ENCODE assay signal across 8 cellular contexts in the genomic region with DNA sequence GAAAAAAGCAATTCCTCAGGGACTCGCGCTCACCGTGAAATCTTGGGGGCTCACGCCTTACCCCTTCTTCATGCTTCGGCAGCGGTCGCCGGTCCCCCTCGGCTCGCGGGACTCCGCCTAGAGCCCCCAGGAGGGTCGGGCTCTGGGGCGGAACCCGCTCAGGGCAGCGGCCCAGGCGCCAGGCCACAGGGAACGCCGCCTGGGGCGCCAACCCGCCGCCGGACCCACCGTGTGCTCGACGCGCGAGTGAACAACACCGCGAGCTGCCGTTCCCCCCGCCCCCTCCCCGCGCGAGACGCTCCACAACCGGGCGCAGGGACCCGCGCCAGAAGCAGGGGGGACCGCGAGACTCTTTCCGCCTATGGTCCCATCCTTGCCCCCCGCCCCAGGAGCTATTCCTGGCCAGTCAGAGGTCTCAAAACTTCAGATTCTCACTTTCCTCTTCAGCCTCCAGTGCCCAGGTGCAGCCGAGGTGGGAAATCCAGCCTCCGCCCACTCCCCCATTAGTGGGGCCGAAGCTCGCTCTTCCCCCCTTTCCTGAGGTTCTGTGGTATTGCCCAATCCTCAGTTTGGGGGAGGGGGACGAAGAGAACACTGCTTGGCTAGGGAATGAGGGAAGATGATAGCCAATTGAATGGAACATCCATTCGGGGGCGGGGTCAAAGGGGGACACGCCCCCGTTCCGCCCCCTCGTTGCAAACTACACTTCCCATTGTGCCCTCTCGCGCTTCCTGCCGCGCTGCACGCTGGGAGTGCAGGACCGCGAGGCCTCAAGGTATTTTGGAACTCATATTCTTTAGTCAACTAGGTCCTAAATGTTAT. TPM values are rescaled to one million over a fixed set of nuclear protein-coding genes. Genes with fewer than 3 reads are reported as not detected.
DNase-seq lines count a peak whose midpoint lies in the region; ATAC-seq, FAIRE-seq and TF ChIP-seq lines count a peak whose summit lies in the region.

Gene WASF1 (minus strand): TSS at position 265 of the 822 bp plus-strand sequence. CDS start 52,069 bp downstream, outside the sequence.

- TF ChIP-seq CTCF in HFF-Myc (IDR thresholded peaks at IDR 0.05; ENCODE audit: low read depth, low read length, missing control alignments): no peak
- TF ChIP-seq CTCF in gastroesophageal sphincter (IDR thresholded peaks at IDR 0.05): no peak

- H2BK120ac ChIP-seq in neuronal stem cell (ENCODE audit: low read depth, low read length): peak within 1 kb of the TSS; percentile 83

- 0% methylated on average over 14 of the region's 62 CpGs; no CpG with 5 or more reads in 1 of the 2 donors for WGBS in gastroesophageal sphincter (ENCODE audit: low coverage in 1 of 2), 2 donors
- no CpG with 5 or more reads among the region's 62 CpGs for WGBS in neuronal stem cell (ENCODE audit: extremely low coverage in 2 of 2, insufficient read length in 2 of 2, insufficient replicate concordance in 1 of 2), 2 donors

- H4K91ac ChIP-seq in neuronal stem cell (ENCODE audit: low read depth, low read length, poor library complexity): no peak within 1 kb of the TSS

- no peak within 1 kb of the TSS for H4K8ac ChIP-seq in neuronal stem cell (ENCODE audit: low read depth, low read length)

- peaks cover 6% of the 10 kb centered on the region for H3K79me1 ChIP-seq in neuronal stem cell (ENCODE audit: low read depth, low read length)

- H3K4me3 Mint-ChIP-seq in activated naive CD4-positive, alpha-beta T cell treated with anti-CD3 and anti-CD28 coated beads for 36 hours: no peak within 1 kb of the TSS

- H3K4me1 Mint-ChIP-seq in activated naive CD4-positive, alpha-beta T cell treated with anti-CD3 and anti-CD28 coated beads for 36 hours (ENCODE audit: low read depth): peaks cover 5% of the 10 kb centered on the region

- peak within 1 kb of the TSS; percentile 85 for H3K4ac ChIP-seq in neuronal stem cell (ENCODE audit: low read length)

- peaks cover 7% of the 10 kb centered on the region for H3K27me3 Mint-ChIP-seq in activated naive CD4-positive, alpha-beta T cell treated with anti-CD3 and anti-CD28 coated beads for 36 hours (ENCODE audit: low read depth)

- peak within 1 kb of the TSS; percentile 99 for H3K18ac ChIP-seq in neuronal stem cell (ENCODE audit: low read length)

- H3K23ac ChIP-seq in neuronal stem cell (ENCODE audit: low read depth, low read length, poor library complexity): peak within 1 kb of the TSS; percentile 92

- TF ChIP-seq POLR2A in gastroesophageal sphincter (IDR thresholded peaks at IDR 0.05): peak; percentile 16 to 17

- peak within 1 kb of the TSS; percentile 91 for H2BK5ac ChIP-seq in neuronal stem cell (ENCODE audit: low read length)

- CTCF ChIA-PET in activated naive CD4-positive, alpha-beta T cell treated with anti-CD3 and anti-CD28 coated beads for 36 hours (lab: Charles Lee): interaction anchor here (0.6 to 2.4 kb wide), 8 partner anchors 14 to 477 kb away, joined by 3 to 13 read pairs (median 3); no protein-coding TSS in a partner anchor

- H3K36me3 Mint-ChIP-seq in activated naive CD4-positive, alpha-beta T cell treated with anti-CD3 and anti-CD28 coated beads for 36 hours (ENCODE audit: low read depth): no peaks in the 10 kb centered on the region

- H3K9me3 ChIP-seq in SJSA1 (replicated peaks) (no peaks in the 10 kb centered on the region), gastroesophageal sphincter (no peaks in the 10 kb centered on the region), neuronal stem cell (replicated peaks in 1 of 2; ENCODE audit: control insufficient read depth in 2 of 2, insufficient read depth in 1 of 2, low read depth in 1 of 2, low read length in 2 of 2) (no peaks in the 10 kb centered on the region), subcutaneous abdominal adipose tissue (ENCODE audit: control insufficient read depth in 5 of 5, low read length in 5 of 5) (no peaks in the 10 kb centered on the region)

- TF ChIP-seq EP300 in gastroesophageal sphincter (IDR thresholded peaks at IDR 0.05): no peak

- H2AFZ ChIP-seq in neuronal stem cell (ENCODE audit: low read length): peak within 1 kb of the TSS; percentile 99

- DNase-seq in HFF-Myc (ENCODE audit: extremely low read depth, low read depth): peak; percentile 95
- peak; percentile 93 for DNase-seq in MV-4-11 (lab: John Stamatoyannopoulos, UW)
- peak; percentile 96 to 99 for DNase-seq in SJSA1 (ENCODE audit: low read depth in 1 of 2, low spot score in 2 of 2)
- peak; percentile 93 for DNase-seq in activated naive CD4-positive, alpha-beta T cell treated with anti-CD3 and anti-CD28 coated beads for 36 hours
- DNase-seq in neuronal stem cell (ENCODE audit: low spot score): peak; percentile 99

- H2BK15ac ChIP-seq in neuronal stem cell (ENCODE audit: low read length): peak within 1 kb of the TSS; percentile 94

- H3K9ac ChIP-seq in neuronal stem cell (ENCODE audit: low read depth, low read length, poor library complexity) (peak within 1 kb of the TSS; percentile 90), subcutaneous abdominal adipose tissue (ENCODE audit: low read length in 5 of 5) (peak within 1 kb of the TSS; percentile 72 to 97 (median 86))

- no peaks in the 10 kb centered on the region for H3K9me3 Mint-ChIP-seq in activated naive CD4-positive, alpha-beta T cell treated with anti-CD3 and anti-CD28 coated beads for 36 hours

- no peaks in the 10 kb centered on the region for H3K27me3 ChIP-seq in SJSA1 (replicated peaks)
- no peaks in the 10 kb centered on the region for H3K27me3 ChIP-seq in gastroesophageal sphincter
- H3K27me3 ChIP-seq in neuronal stem cell (ENCODE audit: control insufficient read depth in 3 of 3, insufficient read depth in 3 of 3, low read depth in 1 of 3, low read length in 3 of 3): no peaks in the 10 kb centered on the region
- no peaks in the 10 kb centered on the region for H3K27me3 ChIP-seq in subcutaneous abdominal adipose tissue (ENCODE audit: control insufficient read depth in 5 of 5, insufficient read depth in 4 of 5, low read length in 5 of 5)

- H3K14ac ChIP-seq in neuronal stem cell (ENCODE audit: low read length): peak within 1 kb of the TSS; percentile 90

- H3K27ac ChIP-seq in SJSA1 (peak within 1 kb of the TSS; percentile 92), gastroesophageal sphincter (peak within 1 kb of the TSS; percentile 57 to 89 (median 85)), neuronal stem cell (replicated peaks; ENCODE audit: low read length) (peak within 1 kb of the TSS; percentile 97), subcutaneous abdominal adipose tissue (ENCODE audit: low read depth, low read length) (peak within 1 kb of the TSS; percentile 79)

- H2BK12ac ChIP-seq in neuronal stem cell (ENCODE audit: low read length): peak within 1 kb of the TSS; percentile 30

- peak within 1 kb of the TSS; percentile 33 for H3K27ac Mint-ChIP-seq in activated naive CD4-positive, alpha-beta T cell treated with anti-CD3 and anti-CD28 coated beads for 36 hours

- peak within 1 kb of the TSS; percentile 45 for H2AK5ac ChIP-seq in neuronal stem cell (ENCODE audit: low read depth, low read length)

- peaks cover 9% of the 10 kb centered on the region for H3K4me1 ChIP-seq in SJSA1 (replicated peaks)
- peaks cover 14 to 48% (median 22%) of the 10 kb centered on the region in 3 donors for H3K4me1 ChIP-seq in gastroesophageal sphincter
- peaks cover 1 to 14% of the 10 kb centered on the region in 2 donors for H3K4me1 ChIP-seq in neuronal stem cell (ENCODE audit: control insufficient read depth in 2 of 2, insufficient read depth in 1 of 2, low read depth in 1 of 2, low read length in 2 of 2)
- peaks cover 3 to 59% (median 43%) of the 10 kb centered on the region in 5 donors for H3K4me1 ChIP-seq in subcutaneous abdominal adipose tissue (ENCODE audit: control insufficient read depth in 5 of 5, insufficient read depth in 5 of 5, low read length in 5 of 5)

- peak; percentile 96 for ATAC-seq in gastroesophageal sphincter

- FAIRE-seq in G401.6 (lab: Jason Lieb, UNC): peak; percentile 99

- H3K36me3 ChIP-seq in SJSA1 (peaks cover 7% of the 10 kb centered on the region), gastroesophageal sphincter (no peaks in the 10 kb centered on the region), neuronal stem cell (replicated peaks in 1 of 2; ENCODE audit: control insufficient read depth in 2 of 2, insufficient read depth in 2 of 2, low read length in 2 of 2) (peaks cover 2 to 5% of the 10 kb centered on the region in 2 donors), subcutaneous abdominal adipose tissue (ENCODE audit: control insufficient read depth in 5 of 5, insufficient read depth in 5 of 5, low read length in 5 of 5) (no peaks in the 10 kb centered on the region)

- intact Hi-C loops in activated naive CD4-positive, alpha-beta T cell treated with anti-CD3 and anti-CD28 coated beads for 36 hours (cut with micrococcal nuclease): loop anchor here (1.0 to 10.0 kb wide), 14 partner anchors 55 to 1085 kb away; partner anchors contain the start of genes AK9, AMD1, CD164 and CDK19

- H3K4me3 ChIP-seq in HFF-Myc (replicated peaks; ENCODE audit: low read depth, low read length): peak within 1 kb of the TSS; percentile 72
- peak within 1 kb of the TSS; percentile 68 for H3K4me3 ChIP-seq in SJSA1
- H3K4me3 ChIP-seq in gastroesophageal sphincter: peak within 1 kb of the TSS; percentile 68 to 77
- peak within 1 kb of the TSS; percentile 88 to 95 for H3K4me3 ChIP-seq in neuronal stem cell (ENCODE audit: low read length in 2 of 2)
- peak within 1 kb of the TSS; percentile 84 to 100 (median 99) for H3K4me3 ChIP-seq in subcutaneous abdominal adipose tissue (ENCODE audit: low read depth in 1 of 5, low read length in 5 of 5)

- H3K4me2 ChIP-seq in neuronal stem cell (ENCODE audit: insufficient read depth, low read length, poor library complexity, severe bottlenecking): peak within 1 kb of the TSS; percentile 78

RNA-seq across cellular contexts. Expression of gene WASF1, which starts in this region (rescaled TPM):
- 18.6 and 24.6 TPM in 2 replicates for total RNA-seq in SJSA1 (2014; rRNA removed; shearing (Covaris generic))
- 1 to 10 TPM; 1.3 to 1.5 TPM for total RNA-seq in activated naive CD4-positive, alpha-beta T cell treated with anti-CD3 and anti-CD28 coated beads for 36 hours
- 10 to 100 TPM; 11.8 to 27.7 (median 24.5) TPM for total RNA-seq in gastroesophageal sphincter
- 72.7 TPM for polyA plus RNA-seq in neuronal stem cell (2013, experiment 1 of 2)
- 73.6 TPM for polyA plus RNA-seq in neuronal stem cell (2013, experiment 2 of 2)

Comparison
In these comparisons a context has a peak if more than half of its experiments do, and no peak if none do; other contexts are left out.
1. Peak in every context shown above with its lines: DNase-seq, ATAC-seq, H3K4me3 ChIP-seq and H3K27ac ChIP-seq.